20 cellular contexts compared by ENCODE assay signal in genomic region chr11:47726878-47727514, GRCh38. TPM values are rescaled to one million over a fixed set of nuclear protein-coding genes. Genes with fewer than 3 reads are reported as not detected.
"Had no signal": no experiment of that assay in that cellular context is flagged by ENCODE, and none has a peak within 500 bp of the region (broad histone marks: within the 10 kb centered on the region; RNA-seq: fewer than 3 reads in every experiment).

No MANE protein-coding gene starts in this region.

- H3K9me3 ChIP-seq: heart left ventricle, mucosa of descending colon, neutrophil, stomach, thoracic aorta, transverse colon had no signal

- ATAC-seq: heart left ventricle; mucosa of descending colon; naive thymus-derived CD8-positive, alpha-beta T cell had no signal

- H3K27ac ChIP-seq: dorsolateral prefrontal cortex, heart left ventricle, neutrophil, stomach, thoracic aorta, transverse colon had no signal

- DNase-seq: cortex of kidney; dorsolateral prefrontal cortex; effector CD8-positive, alpha-beta T cell; heart left ventricle; hypothalamus; islet precursor cell; mucosa of descending colon; naive thymus-derived CD8-positive, alpha-beta T cell; posterior cingulate gyrus; small intestine; stimulated activated CD4-positive, alpha-beta T cell treated with anti-CD3 and anti-CD28 coated beads, Interleukin-12 subunit alpha, Interleukin-12 subunit beta, amount 100 ng/mL, for 4 hours; stimulated activated naive CD4-positive, alpha-beta T cell; stomach; substantia nigra; transverse colon had no signal

- H3K27me3 ChIP-seq: dorsolateral prefrontal cortex, heart left ventricle, neutrophil, stomach, transverse colon had no signal

- FAIRE-seq: frontal cortex, small intestine had no signal

- H3K4me3 ChIP-seq: dorsolateral prefrontal cortex, heart left ventricle, mucosa of descending colon, stomach, thoracic aorta, transverse colon had no signal

RNA-seq across cellular contexts. Expression of gene AGBL2, which starts 11.8 kb away (rescaled TPM):
- total RNA-seq: glomerular endothelial cell had no signal
- polyA plus RNA-seq: neural cell had no signal
